ENCODE assay signal across 8 cellular contexts in the genomic region with DNA sequence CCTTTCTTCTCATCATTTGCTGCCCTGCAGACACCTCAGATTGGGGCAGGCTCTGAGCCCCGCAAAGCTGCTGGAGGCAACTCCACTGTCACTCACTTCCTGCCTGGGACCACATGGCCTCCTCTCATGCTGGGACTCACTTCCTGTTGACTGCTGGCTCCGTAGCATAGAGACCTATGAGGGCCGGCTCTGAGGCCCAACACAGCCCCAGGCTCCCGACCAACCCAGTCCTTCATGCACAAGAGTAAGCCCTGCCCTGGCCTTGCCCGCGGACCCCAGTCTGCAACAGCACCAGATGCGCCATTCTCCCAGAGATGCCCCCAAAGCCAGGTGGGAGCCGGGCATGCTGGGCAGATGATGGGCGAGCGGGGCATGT.
DNase-seq lines count a peak whose midpoint lies in the region; ATAC-seq, FAIRE-seq and TF ChIP-seq lines count a peak whose summit lies in the region.

No MANE protein-coding gene starts in this region.

- H3K9me3 Mint-ChIP-seq in effector memory CD8-positive, alpha-beta T cell, result no peaks in the 10 kb centered on the region

- H3K4me1 Mint-ChIP-seq in effector memory CD8-positive, alpha-beta T cell (ENCODE audit: low read depth in 2 of 2), result peaks cover 25% of the 10 kb centered on the region in 2 donors

- ATAC-seq in GM18505 (IDR thresholded peaks at IDR 0.05; ENCODE audit: unreplicated experiment) (no peak), HG03135 (IDR thresholded peaks at IDR 0.05; ENCODE audit: unreplicated experiment) (peak; percentile 79)
- peak; percentile 100 for ATAC-seq in effector memory CD8-positive, alpha-beta T cell (replicated peaks)

- peak overlapping the region; percentile 90 to 95 for H3K27ac Mint-ChIP-seq in effector memory CD8-positive, alpha-beta T cell

- H3K4me3 Mint-ChIP-seq in effector memory CD8-positive, alpha-beta T cell, result peak overlapping the region; percentile 60 to 77

- DNase-seq in activated CD4-positive, CD25-positive, alpha-beta regulatory T cell treated with anti-CD3 and anti-CD28 coated beads, Interleukin-2, amount 50 U/mL, for 72 hours, result peak; percentile 65
- DNase-seq in effector memory CD8-positive, alpha-beta T cell, result peak; percentile 49 to 67 (median 55)
- peak; percentile 31 for DNase-seq in stimulated activated CD8-positive, alpha-beta memory T cell treated with anti-CD3 and anti-CD28 coated beads, Interleukin-15, amount 100 ng/mL, for 24 hours (ENCODE audit: low read depth)
- DNase-seq in urothelium cell line (ENCODE audit: low spot score) (no peak), NCI-H1436 treated with DMSO at 0.1 percent for 48 hours (lab: John Stamatoyannopoulos, UW) (no peak), SW 1271 (lab: John Stamatoyannopoulos, UW) (no peak)

- H3K36me3 Mint-ChIP-seq in effector memory CD8-positive, alpha-beta T cell (ENCODE audit: insufficient read depth), result peaks cover 6% of the 10 kb centered on the region

- TF ChIP-seq POLR2A in GM18505 (IDR thresholded peaks at IDR 0.05; ENCODE audit: borderline replicate concordance, extremely low read depth, insufficient read depth, insufficient read length), result peak; percentile 51

- H3K27me3 Mint-ChIP-seq in effector memory CD8-positive, alpha-beta T cell, result no peaks in the 10 kb centered on the region

- FAIRE-seq in urothelium cell line (lab: Jason Lieb, UNC), result no peak

Comparison
In these comparisons a context has a peak if more than half of its experiments do, and no peak if none do; other contexts are left out.
1. DNase-seq: peak in activated CD4-positive, CD25-positive, alpha-beta regulatory T cell treated with anti-CD3 and anti-CD28 coated beads, Interleukin-2, amount 50 U/mL, for 72 hours (single experiment), effector memory CD8-positive, alpha-beta T cell (3 of 3) and stimulated activated CD8-positive, alpha-beta memory T cell treated with anti-CD3 and anti-CD28 coated beads, Interleukin-15, amount 100 ng/mL, for 24 hours (single experiment); none in urothelium cell line (single experiment), NCI-H1436 treated with DMSO at 0.1 percent for 48 hours (single experiment) and SW 1271 (0 of 2).